ENCODE assay signal across 2 cellular contexts in genomic region chr6:44641344-44641743, GRCh38.
TF ChIP-seq lines count a peak whose summit lies in the region.

No MANE protein-coding gene starts in this region.

TF ChIP-seq in H1, 55 proteins besides CTCF, POLR2A, EP300 and RAD21:
- no peak for TF ChIP-seq CHD1 (IDR thresholded peaks at IDR 0.05; ENCODE audit: low read depth, low read length)
- no peak for TF ChIP-seq TBP (IDR thresholded peaks at IDR 0.05; ENCODE audit: low read depth, low read length)
- no peak for TF ChIP-seq USF2 (IDR thresholded peaks at IDR 0.05; ENCODE audit: low read length)
TF ChIP-seq in H1: peak in this region for 0.

TF ChIP-seq in SK-N-SH treated with all-trans-retinoic acid at 6 μM for 48 hours, 23 proteins besides CTCF, POLR2A, EP300 and RAD21:
- TF ChIP-seq POU6F1 (CRISPR knock-in tag; IDR thresholded peaks at IDR 0.05; ENCODE audit: borderline replicate concordance, low read depth), result no peak
- TF ChIP-seq CSRNP3 (CRISPR knock-in tag; IDR thresholded peaks at IDR 0.05), result no peak
- TF ChIP-seq PPARA (CRISPR knock-in tag; IDR thresholded peaks at IDR 0.05; ENCODE audit: borderline replicate concordance), result no peak
- no peak for TF ChIP-seq ZFP3 (CRISPR knock-in tag; IDR thresholded peaks at IDR 0.05)
- no peak for TF ChIP-seq OSR1 (CRISPR knock-in tag; IDR thresholded peaks at IDR 0.05)
- TF ChIP-seq TSHZ2 (CRISPR knock-in tag; IDR thresholded peaks at IDR 0.05), result no peak
- no peak for TF ChIP-seq TOX (CRISPR knock-in tag; IDR thresholded peaks at IDR 0.05; ENCODE audit: borderline replicate concordance)
- TF ChIP-seq PATZ1 (CRISPR knock-in tag; IDR thresholded peaks at IDR 0.05; ENCODE audit: borderline replicate concordance), result no peak
- no peak for TF ChIP-seq ZNF565 (CRISPR knock-in tag; conservative IDR thresholded peaks at IDR 0.05; ENCODE audit: low read depth)
- TF ChIP-seq ZFP30 (CRISPR knock-in tag; IDR thresholded peaks at IDR 0.05), result no peak
- no peak for TF ChIP-seq CREB5 (CRISPR knock-in tag; IDR thresholded peaks at IDR 0.05; ENCODE audit: low read depth)
- no peak for TF ChIP-seq ZC3H10 (CRISPR knock-in tag; IDR thresholded peaks at IDR 0.05)
- no peak for TF ChIP-seq GLIS3 (CRISPR knock-in tag; IDR thresholded peaks at IDR 0.05)
- TF ChIP-seq ESRRG (CRISPR knock-in tag; IDR thresholded peaks at IDR 0.05), result no peak
- no peak for TF ChIP-seq CSDC2 (CRISPR knock-in tag; IDR thresholded peaks at IDR 0.05)
TF ChIP-seq in SK-N-SH treated with all-trans-retinoic acid at 6 μM for 48 hours: peak in this region for 0.
